ENCODE assay signal across 1 cellular context in the genomic region with DNA sequence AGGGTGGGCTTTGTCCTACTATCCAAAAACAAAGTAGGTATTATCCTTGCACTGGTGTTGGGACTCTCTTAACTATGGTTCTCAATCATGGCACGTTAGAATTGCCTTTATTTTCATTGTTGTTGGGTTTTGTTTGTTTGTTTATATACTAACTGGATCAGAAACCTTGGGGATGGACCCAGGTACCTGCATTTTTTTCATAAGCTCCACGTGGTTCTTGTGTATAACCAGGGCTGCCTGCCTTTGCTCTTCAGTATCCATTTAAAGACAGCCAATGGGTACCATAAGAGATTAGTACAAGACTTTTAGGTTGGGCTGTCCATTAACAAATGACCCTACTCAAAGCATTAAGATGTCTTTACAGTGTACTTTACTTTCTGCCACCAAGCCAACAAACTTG.
TF ChIP-seq lines count a peak whose summit lies in the region.

No MANE protein-coding gene starts in this region.

TF ChIP-seq in GM12891, 5 proteins besides CTCF, POLR2A, EP300 and RAD21:
- TF ChIP-seq POU2F2 (IDR thresholded peaks at IDR 0.05; ENCODE audit: low read depth, low read length): no peak
